In genomic region chr22:32476286-32476685, GRCh38 we compare ENCODE assay signal across 7 cellular contexts. TPM values are rescaled to one million over a fixed set of nuclear protein-coding genes. Genes with fewer than 3 reads are reported as not detected.
DNase-seq lines count a peak whose midpoint lies in the region; ATAC-seq lines count a peak whose summit lies in the region.

No MANE protein-coding gene starts in this region.

- peak overlapping the region; percentile 85 for H3K9ac ChIP-seq in HUES6 (ENCODE audit: low read length)

- no peaks in the 10 kb centered on the region for H3K9me3 Mint-ChIP-seq in activated naive CD8-positive, alpha-beta T cell (ENCODE audit: low read depth)
- H3K9me3 Mint-ChIP-seq in immature natural killer cell, result no peaks in the 10 kb centered on the region

- ATAC-seq in GM18907 (IDR thresholded peaks at IDR 0.05; ENCODE audit: unreplicated experiment), result no peak

- H3K36me3 Mint-ChIP-seq in activated naive CD8-positive, alpha-beta T cell, result peaks cover 5% of the 10 kb centered on the region
- H3K36me3 Mint-ChIP-seq in immature natural killer cell, result peaks cover 0 to 9% (median 0%) of the 10 kb centered on the region in 3 donors

- DNase-seq in immature natural killer cell (peak in 2 of 3 donors; percentile 16 to 20), superior temporal gyrus (ENCODE audit: extremely low spot score) (peak; percentile 40), NCI-H82 treated with DMSO at 0.1 percent for 48 hours (lab: John Stamatoyannopoulos, UW; ENCODE audit: unreplicated experiment) (no peak)
- no peak for DNase-seq in stimulated activated CD4-positive, alpha-beta T cell treated with anti-CD3 and anti-CD28 coated beads, Interleukin-4, amount 100 ng/mL, for 24 hours

- peaks cover 6% of the 10 kb centered on the region for H3K4me1 ChIP-seq in HUES6 (ENCODE audit: control insufficient read depth, insufficient read depth, low read length)

- peak overlapping the region; percentile 78 for H3K4me3 ChIP-seq in HUES6 (ENCODE audit: low read depth, low read length)

- peak overlapping the region; percentile 96 for H3K4me3 Mint-ChIP-seq in activated naive CD8-positive, alpha-beta T cell
- peak overlapping the region; percentile 86 to 97 (median 92) for H3K4me3 Mint-ChIP-seq in immature natural killer cell

- no peaks in the 10 kb centered on the region for H3K9me3 ChIP-seq in HUES6 (ENCODE audit: control insufficient read depth, insufficient read depth, low read depth, low read length)

- H3K36me3 ChIP-seq in HUES6 (ENCODE audit: control insufficient read depth, insufficient read depth, low read length), result peaks cover 4% of the 10 kb centered on the region

- peak overlapping the region; percentile 96 for H3K27ac Mint-ChIP-seq in activated naive CD8-positive, alpha-beta T cell
- H3K27ac Mint-ChIP-seq in immature natural killer cell, result peak overlapping the region; percentile 86 to 98 (median 94)

- no peak overlapping the region for H3K27ac ChIP-seq in HUES6 (ENCODE audit: low read depth, low read length)

- no peaks in the 10 kb centered on the region for H3K27me3 Mint-ChIP-seq in activated naive CD8-positive, alpha-beta T cell
- peaks cover 6 to 14% (median 8%) of the 10 kb centered on the region in 3 donors for H3K27me3 Mint-ChIP-seq in immature natural killer cell (ENCODE audit: low read depth in 3 of 3)

- peaks cover 40% of the 10 kb centered on the region for H3K4me1 Mint-ChIP-seq in activated naive CD8-positive, alpha-beta T cell (ENCODE audit: low read depth)
- H3K4me1 Mint-ChIP-seq in immature natural killer cell, result peaks cover 10 to 47% of the 10 kb centered on the region in 2 donors

- peaks cover 1% of the 10 kb centered on the region; the same call in 1 of the 2 replicates for H3K27me3 ChIP-seq in HUES6 (ENCODE audit: control insufficient read depth, insufficient read depth, low read length)

RNA-seq across cellular contexts. Expression of gene FBXO7, which starts 1.7 kb away (rescaled TPM):
- polyA plus RNA-seq in immature natural killer cell, result 100 to 1,000 TPM; 134 to 272 (median 175) TPM

RNA-seq across cellular contexts. Expression of gene BPIFC, which starts 12.0 kb away (rescaled TPM):
- not detected for polyA plus RNA-seq in immature natural killer cell

Comparison
In these comparisons a context has a peak if more than half of its experiments do, and no peak if none do; other contexts are left out.
1. DNase-seq: peak in immature natural killer cell (2 of 3) and superior temporal gyrus (single experiment); none in stimulated activated CD4-positive, alpha-beta T cell treated with anti-CD3 and anti-CD28 coated beads, Interleukin-4, amount 100 ng/mL, for 24 hours (single experiment) and NCI-H82 treated with DMSO at 0.1 percent for 48 hours (single experiment).